Comparison of ENCODE assay signal across 9 cellular contexts in genomic region chr12:47302111-47302597, GRCh38.
A peak's percentile ranks its signal among the peaks of the same experiment; 100 is the strongest.
DNase-seq lines count a peak whose midpoint lies in the region; ATAC-seq, FAIRE-seq and TF ChIP-seq lines count a peak whose summit lies in the region.
"Had no signal": no experiment of that assay in that cellular context is flagged by ENCODE, and none has a peak within 500 bp of the region (broad histone marks: within the 10 kb centered on the region; RNA-seq: fewer than 3 reads in every experiment).

No MANE protein-coding gene starts in this region.

- POLR2A ChIA-PET in CD8-positive, alpha-beta T cell (lab: Charles Lee): interaction anchor here (0.6 to 1.4 kb wide), 4 partner anchors 57 to 94 kb away, joined by 3 to 5 read pairs (median 3); no protein-coding TSS in a partner anchor

- DNase-seq in CD8-positive, alpha-beta T cell: no peak
- no peak for DNase-seq in astrocyte (ENCODE audit: low read depth)
- no peak for DNase-seq in NCI-H446 treated with DMSO at 0.1 percent for 48 hours (lab: John Stamatoyannopoulos, UW)
- no peak for DNase-seq in stomach
- DNase-seq in globus pallidus (ENCODE audit: low spot score): no peak
- DNase-seq in H9: no peak

- peaks cover 8% of the 10 kb centered on the region for H3K9me3 ChIP-seq in CD8-positive, alpha-beta T cell (ENCODE audit: low read length)
- H3K9me3 ChIP-seq in astrocyte (ENCODE audit: insufficient read depth, low read depth, low read length) (no peaks in the 10 kb centered on the region), stomach (no peaks in the 10 kb centered on the region), H9 (ENCODE audit: control insufficient read depth, low read depth, low read length) (no peaks in the 10 kb centered on the region)

- H2BK15ac ChIP-seq in H9 (ENCODE audit: low read depth, low read length): no peak overlapping the region

- no peak overlapping the region for H3K4me3 ChIP-seq in CD8-positive, alpha-beta T cell (ENCODE audit: low read depth, low read length)
- H3K4me3 ChIP-seq in astrocyte (ENCODE audit: insufficient read depth, low read depth, low read length) (no peak overlapping the region), stomach (no peak overlapping the region)

- no peak for TF ChIP-seq POLR2A in stomach (IDR thresholded peaks at IDR 0.05)

- H4K5ac ChIP-seq in H9 (ENCODE audit: insufficient read length, low read depth, low read length): no peak overlapping the region

- no peaks in the 10 kb centered on the region for H3K36me3 ChIP-seq in CD8-positive, alpha-beta T cell (ENCODE audit: insufficient read depth, low read length)
- no peaks in the 10 kb centered on the region for H3K36me3 ChIP-seq in astrocyte (ENCODE audit: insufficient read depth, low read length)
- H3K36me3 ChIP-seq in stomach: no peaks in the 10 kb centered on the region

- H2BK12ac ChIP-seq in H9 (ENCODE audit: insufficient read length, low read depth, low read length): no peak overlapping the region

- H4K8ac ChIP-seq in H9 (replicated peaks; ENCODE audit: insufficient read length, low read depth, low read length): no peak overlapping the region

- H4K20me1 ChIP-seq in astrocyte (ENCODE audit: insufficient read depth, low read length) (no peaks in the 10 kb centered on the region), H9 (ENCODE audit: control insufficient read depth, insufficient read depth, insufficient read length) (no peaks in the 10 kb centered on the region)

- H3K79me2 ChIP-seq in astrocyte (ENCODE audit: insufficient read depth, low read length) (no peaks in the 10 kb centered on the region), H9 (ENCODE audit: insufficient read depth, low read length) (no peaks in the 10 kb centered on the region)

- peaks cover 14% of the 10 kb centered on the region for H3K36me3 Mint-ChIP-seq in CD8-positive, alpha-beta T cell
- H3K36me3 Mint-ChIP-seq in astrocyte (ENCODE audit: low read depth, unreplicated experiment) (no peaks in the 10 kb centered on the region), H9 (ENCODE audit: insufficient read depth in 1 of 3, low read depth in 3 of 3) (no peaks in the 10 kb centered on the region; a peak in 2 of 7 replicates)

- H4K91ac ChIP-seq in H9 (ENCODE audit: insufficient read length, low read depth, low read length): no peak overlapping the region

- TF ChIP-seq EP300 in stomach (IDR thresholded peaks at IDR 0.05): no peak

- CTCF ChIA-PET in CD8-positive, alpha-beta T cell (lab: Charles Lee): interaction anchor here (0.7 to 1.5 kb wide), 11 partner anchors 9 to 270 kb away, joined by 3 to 10 read pairs (median 3); no protein-coding TSS in a partner anchor

- no peak for ATAC-seq in CD8-positive, alpha-beta T cell
- ATAC-seq in GM19043 (IDR thresholded peaks at IDR 0.05; ENCODE audit: low read depth, unreplicated experiment) (peak; percentile 82), HG03108 (IDR thresholded peaks at IDR 0.05; ENCODE audit: unreplicated experiment) (peak; percentile 51)

- H3K23ac ChIP-seq in H9 (ENCODE audit: insufficient read length, low read depth, low read length): no peak overlapping the region

- peaks cover 66% of the 10 kb centered on the region for H3K4me1 Mint-ChIP-seq in CD8-positive, alpha-beta T cell (ENCODE audit: low read depth)
- peaks cover 18% of the 10 kb centered on the region for H3K4me1 Mint-ChIP-seq in astrocyte (ENCODE audit: low read depth, unreplicated experiment)
- H3K4me1 Mint-ChIP-seq in H9: peaks cover 2 to 9% of the 10 kb centered on the region in 2 experiments; a peak in 2 of 4 replicates

- FAIRE-seq in astrocyte (lab: Jason Lieb, UNC): no peak
- FAIRE-seq: colon had no signal

- peaks cover 38% of the 10 kb centered on the region for H3K4me1 ChIP-seq in CD8-positive, alpha-beta T cell (ENCODE audit: insufficient read depth, low read length)
- H3K4me1 ChIP-seq in astrocyte (ENCODE audit: insufficient read depth, low read length): peaks cover 23% of the 10 kb centered on the region
- no peaks in the 10 kb centered on the region for H3K4me1 ChIP-seq in stomach
- no peaks in the 10 kb centered on the region for H3K4me1 ChIP-seq in H9 (ENCODE audit: insufficient read depth, low read length)

- H3K27me3 ChIP-seq in CD8-positive, alpha-beta T cell (ENCODE audit: insufficient read depth, low read length): no peaks in the 10 kb centered on the region
- H3K27me3 ChIP-seq in astrocyte (ENCODE audit: insufficient read depth, low read length) (no peaks in the 10 kb centered on the region), stomach (no peaks in the 10 kb centered on the region), H9 (ENCODE audit: insufficient read depth, low read length) (no peaks in the 10 kb centered on the region)

- H3K23me2 ChIP-seq in H9 (ENCODE audit: insufficient read length, low read depth, low read length, poor library complexity, severe bottlenecking): no peaks in the 10 kb centered on the region

- intact Hi-C loops in CD8-positive, alpha-beta T cell (cut with DNase I, micrococcal nuclease): no loop called here
- intact Hi-C loops in stomach (cut with DNase I; ENCODE audit: low total_unique reads): loop anchor here (10.0 kb wide), 1 partner anchor 267 kb away; no protein-coding TSS in a partner anchor

- peak overlapping the region; percentile 26 for H3K4me2 ChIP-seq in astrocyte (ENCODE audit: low read length)
- no peak overlapping the region for H3K4me2 ChIP-seq in H9 (ENCODE audit: insufficient read depth, insufficient read length, low read length)

- no peak overlapping the region for H3T11ph ChIP-seq in H9 (ENCODE audit: low read length)

- H3K27ac ChIP-seq in CD8-positive, alpha-beta T cell (ENCODE audit: low read depth, low read length): no peak overlapping the region
- H3K27ac ChIP-seq in astrocyte (ENCODE audit: low read depth, low read length) (peak overlapping the region; percentile 97), stomach (no peak overlapping the region), H9 (ENCODE audit: insufficient read length, low read depth, low read length) (no peak overlapping the region)

- no peak overlapping the region for H3K18ac ChIP-seq in H9 (ENCODE audit: insufficient read length, low read depth, low read length)

- no peaks in the 10 kb centered on the region for H3K79me1 ChIP-seq in H9 (ENCODE audit: insufficient read depth, low read depth, low read length, poor library complexity, severe bottlenecking)

- H3K9me3 Mint-ChIP-seq in CD8-positive, alpha-beta T cell: peaks cover 2% of the 10 kb centered on the region
- H3K9me3 Mint-ChIP-seq in astrocyte (ENCODE audit: unreplicated experiment) (peaks cover 2% of the 10 kb centered on the region), H9 (peaks cover 0 to 2% of the 10 kb centered on the region in 2 experiments; a peak in 1 of 5 replicates)

- H3K14ac ChIP-seq in H9 (ENCODE audit: insufficient read depth, low read length): no peak overlapping the region

- no peak for TF ChIP-seq CTCF in CD8-positive, alpha-beta T cell (IDR thresholded peaks at IDR 0.05)
- TF ChIP-seq CTCF in astrocyte (IDR thresholded peaks at IDR 0.05; ENCODE audit: insufficient read depth, low read depth, low read length): no peak
- TF ChIP-seq CTCF in stomach (IDR thresholded peaks at IDR 0.05): no peak
- TF ChIP-seq CTCF in H9 (conservative IDR thresholded peaks at IDR 0.05): no peak

- H2BK5ac ChIP-seq in H9 (ENCODE audit: insufficient read length, low read length): no peak overlapping the region

- no peak overlapping the region for H2AK5ac ChIP-seq in H9 (ENCODE audit: insufficient read length, low read length)

- H3K56ac ChIP-seq in H9 (ENCODE audit: insufficient read length, low read depth, low read length): no peak overlapping the region

- H2BK20ac ChIP-seq in H9 (ENCODE audit: low read depth, low read length, poor library complexity, severe bottlenecking): no peak overlapping the region

- H3K9ac ChIP-seq in astrocyte (ENCODE audit: low read length) (peak overlapping the region; percentile 81), H9 (ENCODE audit: extremely low read depth, insufficient read length, low read length) (no peak overlapping the region)

- no peak overlapping the region for H2AFZ ChIP-seq in astrocyte (ENCODE audit: low read depth, low read length)
- H2AFZ ChIP-seq in H9 (ENCODE audit: low read length): no peak overlapping the region

- no peak overlapping the region for H2BK120ac ChIP-seq in H9 (ENCODE audit: low read depth, low read length, poor library complexity, severe bottlenecking)

- peak overlapping the region; percentile 80 for H3K27ac Mint-ChIP-seq in CD8-positive, alpha-beta T cell
- H3K27ac Mint-ChIP-seq in astrocyte (ENCODE audit: unreplicated experiment) (no peak overlapping the region), H9 (no peak overlapping the region)

- WGBS in stomach, 5 donors: 41 to 55% (median 45%) methylated on average over 6 of the region's 6 CpGs
- WGBS in H9 (ENCODE audit: extremely low coverage, insufficient read length, low lambda C conversion rate): no CpG with 5 or more reads among the region's 6 CpGs

- no peaks in the 10 kb centered on the region for H3K27me3 Mint-ChIP-seq in CD8-positive, alpha-beta T cell (ENCODE audit: low read depth)
- H3K27me3 Mint-ChIP-seq in astrocyte (ENCODE audit: low read depth, unreplicated experiment) (no peaks in the 10 kb centered on the region), H9 (ENCODE audit: low read depth) (no peaks in the 10 kb centered on the region; the same call in none of the 2 replicates)

- H3K4me3 Mint-ChIP-seq in CD8-positive, alpha-beta T cell: peak overlapping the region; percentile 42
- H3K4me3 Mint-ChIP-seq in astrocyte (ENCODE audit: unreplicated experiment): no peak overlapping the region
- H3K4me3 Mint-ChIP-seq in H9: no peak overlapping the region

- no peak overlapping the region for H3K4ac ChIP-seq in H9 (ENCODE audit: low read depth, low read length)
